In genomic region chr1:153544453-153545066, GRCh38 we compare ENCODE assay signal across 8 cellular contexts. TPM values are rescaled to one million over a fixed set of nuclear protein-coding genes. Genes with fewer than 3 reads are reported as not detected.
DNase-seq lines count a peak whose midpoint lies in the region; ATAC-seq, FAIRE-seq and TF ChIP-seq lines count a peak whose summit lies in the region.

No MANE protein-coding gene starts in this region.

- H3K27me3 ChIP-seq in CD4-positive, alpha-beta memory T cell (ENCODE audit: insufficient read depth, low read length), result no peaks in the 10 kb centered on the region
- H3K27me3 ChIP-seq in PC-3 (ENCODE audit: low read length) (no peaks in the 10 kb centered on the region), esophagus squamous epithelium (no peaks in the 10 kb centered on the region)

- intact Hi-C loops in CD4-positive, alpha-beta memory T cell (cut with micrococcal nuclease), result loop anchor here (1.0 to 2.0 kb wide), 3 partner anchors 8 to 90 kb away; partner anchors contain the start of gene CHTOP
- intact Hi-C loops in PC-3 (cut with micrococcal nuclease), result loop anchor here (1.0 to 5.0 kb wide), 3 partner anchors 11 to 32 kb away; no protein-coding TSS in a partner anchor
- intact Hi-C loops in esophagus squamous epithelium (cut with DNase I), result no loop called here

- FAIRE-seq in urothelium cell line (lab: Jason Lieb, UNC), result no peak

- no peaks in the 10 kb centered on the region for H4K20me1 ChIP-seq in PC-3 (ENCODE audit: low read length)

- no peak overlapping the region for H2AFZ ChIP-seq in PC-3 (ENCODE audit: low read length)

- H3K9me3 Mint-ChIP-seq in CD4-positive, alpha-beta memory T cell, result no peaks in the 10 kb centered on the region
- H3K9me3 Mint-ChIP-seq in progenitor cell of endocrine pancreas (ENCODE audit: low read depth), result no peaks in the 10 kb centered on the region

- ATAC-seq in PC-3 (no peak), HG02588 (IDR thresholded peaks at IDR 0.05; ENCODE audit: unreplicated experiment) (no peak)

- H3K36me3 ChIP-seq in CD4-positive, alpha-beta memory T cell (ENCODE audit: insufficient read depth, low read length), result peaks cover 20% of the 10 kb centered on the region
- no peaks in the 10 kb centered on the region for H3K36me3 ChIP-seq in PC-3 (ENCODE audit: low read depth, low read length)
- H3K36me3 ChIP-seq in esophagus squamous epithelium, result peaks cover 0 to 8% (median 0%) of the 10 kb centered on the region in 3 donors

- WGBS in esophagus squamous epithelium, 2 donors, result 21 to 38% methylated on average over 2 to 7 of the region's 10 CpGs

- no peaks in the 10 kb centered on the region for H3K27me3 Mint-ChIP-seq in CD4-positive, alpha-beta memory T cell
- peaks cover 3% of the 10 kb centered on the region for H3K27me3 Mint-ChIP-seq in progenitor cell of endocrine pancreas

- H3K4me3 ChIP-seq in CD4-positive, alpha-beta memory T cell (ENCODE audit: low read length in 2 of 2), result peak overlapping the region; percentile 71 to 79
- H3K4me3 ChIP-seq in PC-3 (ENCODE audit: low read length) (peak overlapping the region; percentile 8; the same call in 1 of the 2 replicates), esophagus squamous epithelium (peak overlapping the region; percentile 20 to 64 (median 48))

- peak overlapping the region; percentile 96 to 99 (median 98) for H3K4me3 Mint-ChIP-seq in CD4-positive, alpha-beta memory T cell
- H3K4me3 Mint-ChIP-seq in progenitor cell of endocrine pancreas (ENCODE audit: low read depth), result peak overlapping the region; percentile 65

- DNase-seq in CD4-positive, alpha-beta memory T cell, result no peak
- DNase-seq in PC-3 (no peak), esophagus squamous epithelium (lab: John Stamatoyannopoulos, UW) (no peak), progenitor cell of endocrine pancreas (ENCODE audit: low spot score, unreplicated experiment) (no peak), NCI-H1048 (lab: John Stamatoyannopoulos, UW) (no peak), NCI-H2227 (lab: John Stamatoyannopoulos, UW; ENCODE audit: unreplicated experiment) (no peak), urothelium cell line (ENCODE audit: low spot score) (no peak)

- H3F3A ChIP-seq in PC-3 (ENCODE audit: low read length, unreplicated experiment), result no peaks in the 10 kb centered on the region

- peaks cover 18% of the 10 kb centered on the region for H3K79me2 ChIP-seq in PC-3 (ENCODE audit: low read length)

- H3K4me1 ChIP-seq in CD4-positive, alpha-beta memory T cell (ENCODE audit: insufficient read depth, low read length), result peaks cover 78% of the 10 kb centered on the region
- H3K4me1 ChIP-seq in PC-3 (ENCODE audit: insufficient read depth, low read length) (peaks cover 71% of the 10 kb centered on the region), esophagus squamous epithelium (peaks cover 90 to 100% (median 96%) of the 10 kb centered on the region in 3 donors)

- TSS peak; percentile 65 for BruUV-seq in PC-3 (replicated peaks; lab: Mats Ljungman, UMichigan)

- TF ChIP-seq CTCF in PC-3 (conservative IDR thresholded peaks at IDR 0.05; ENCODE audit: low read depth, low read length), result no peak
- TF ChIP-seq CTCF in esophagus squamous epithelium (IDR thresholded peaks at IDR 0.05), result no peak
- no peak for TF ChIP-seq CTCF in progenitor cell of endocrine pancreas (IDR thresholded peaks at IDR 0.05; ENCODE audit: unreplicated experiment)

- H3K27ac Mint-ChIP-seq in CD4-positive, alpha-beta memory T cell, result peak overlapping the region; percentile 93 to 98 (median 97)
- peak overlapping the region; percentile 94 for H3K27ac Mint-ChIP-seq in progenitor cell of endocrine pancreas

- peaks cover 26 to 38% of the 10 kb centered on the region in 2 donors for H3K36me3 Mint-ChIP-seq in CD4-positive, alpha-beta memory T cell
- no peaks in the 10 kb centered on the region for H3K36me3 Mint-ChIP-seq in progenitor cell of endocrine pancreas (ENCODE audit: insufficient read depth)

- no peaks in the 10 kb centered on the region for H3K9me3 ChIP-seq in CD4-positive, alpha-beta memory T cell (ENCODE audit: control insufficient read depth in 1 of 2, low read length in 2 of 2)
- H3K9me3 ChIP-seq in PC-3 (ENCODE audit: low read length) (no peaks in the 10 kb centered on the region), esophagus squamous epithelium (no peaks in the 10 kb centered on the region)

- H3K9me2 ChIP-seq in PC-3 (replicated peaks; ENCODE audit: low read length), result no peaks in the 10 kb centered on the region

- H3K27ac ChIP-seq in CD4-positive, alpha-beta memory T cell (ENCODE audit: low read depth, low read length), result peak overlapping the region; percentile 74
- H3K27ac ChIP-seq in PC-3 (ENCODE audit: low read length) (peak overlapping the region; percentile 82), esophagus squamous epithelium (peak overlapping the region; percentile 88 to 94 (median 92))

- H3K4me1 Mint-ChIP-seq in CD4-positive, alpha-beta memory T cell, result peaks cover 57 to 87% (median 75%) of the 10 kb centered on the region in 4 donors
- peaks cover 24% of the 10 kb centered on the region for H3K4me1 Mint-ChIP-seq in progenitor cell of endocrine pancreas (ENCODE audit: low read depth)

- TF ChIP-seq POLR2A in esophagus squamous epithelium (IDR thresholded peaks at IDR 0.05), result no peak

- peak overlapping the region; percentile 73 for H3K4me2 ChIP-seq in PC-3 (ENCODE audit: low read length)

- POLR2A ChIA-PET in CD4-positive, alpha-beta memory T cell (lab: Charles Lee; ENCODE audit: partially characterized antibody), result interaction anchor here (0.7 to 9.7 kb wide), 16 partner anchors 10 to 401 kb away, joined by 3 to 631 read pairs (median 6); partner anchors contain the start of genes CHTOP, S100A14, S100A2 and S100A6
- POLR2A ChIA-PET in PC-3 (lab: Charles Lee; ENCODE audit: unreplicated experiment), result interaction anchor here (0.5 to 1.5 kb wide), 6 partner anchors 8 to 1810 kb away, joined by 3 to 8 read pairs (median 3); partner anchors contain the start of gene CHTOP

- H3K9ac ChIP-seq in PC-3 (ENCODE audit: low read length), result peak overlapping the region; percentile 72

- CTCF ChIA-PET in CD4-positive, alpha-beta memory T cell (lab: Charles Lee; ENCODE audit: partially characterized antibody), result interaction anchor here (0.8 to 9.6 kb wide), 10 partner anchors 8 to 90 kb away, joined by 3 to 213 read pairs (median 6); partner anchors contain the start of genes CHTOP, S100A2 and S100A6
- CTCF ChIA-PET in PC-3 (lab: Charles Lee), result interaction anchor here (0.6 to 1.3 kb wide), 5 partner anchors 9 to 27 kb away, joined by 3 to 9 read pairs (median 3); partner anchors contain the start of gene S100A6

RNA-seq across cellular contexts. Expression of gene S100A4, which starts 1.0 kb away (rescaled TPM):
- 100 to 1,000 TPM; 329 to 346 TPM for total RNA-seq in CD4-positive, alpha-beta memory T cell
- 1,000 to 10,000 TPM; 2,886 to 3,815 TPM for polyA plus RNA-seq in CD4-positive, alpha-beta memory T cell
- total RNA-seq in PC-3 (2014; rRNA removed) (32.2 and 55.8 TPM in 2 replicates), esophagus squamous epithelium (100 to 1,000 TPM in 2 of 4 donors, 10 to 100 TPM in 2; 58.6 to 205 (median 122) TPM), progenitor cell of endocrine pancreas (7.6 and 11.1 TPM in 2 replicates)

RNA-seq across cellular contexts. Expression of gene S100A5, which starts 3.8 kb away (rescaled TPM):
- 1 to 10 TPM in 1 of 2 experiments, under 1 TPM in 1; 0.93 to 1.8 TPM for total RNA-seq in CD4-positive, alpha-beta memory T cell
- polyA plus RNA-seq in CD4-positive, alpha-beta memory T cell, result 1 to 10 TPM in 1 of 2 donors, not detected in 1; 1.5 TPM
- 2.5 and 6.3 TPM in 2 replicates for total RNA-seq in PC-3 (2014; rRNA removed)
- total RNA-seq in esophagus squamous epithelium, result not detected
- total RNA-seq in progenitor cell of endocrine pancreas, result not detected in 2 replicates

RNA-seq across cellular contexts. Expression of gene S100A3, which starts 4.5 kb away (rescaled TPM):
- total RNA-seq in CD4-positive, alpha-beta memory T cell, result not detected
- not detected for polyA plus RNA-seq in CD4-positive, alpha-beta memory T cell
- total RNA-seq in PC-3 (2014; rRNA removed) (4.6 and 7.9 TPM in 2 replicates), esophagus squamous epithelium (10 to 100 TPM in 1 of 4 donors, 1 to 10 TPM in 3; 1.2 to 16.5 (median 9.2) TPM), progenitor cell of endocrine pancreas (0.46 and 1.5 TPM in 2 replicates)

RNA-seq across cellular contexts. Expression of gene S100A6, which starts 8.8 kb away (rescaled TPM):
- total RNA-seq in CD4-positive, alpha-beta memory T cell, result 100 to 1,000 TPM; 342 to 356 TPM
- polyA plus RNA-seq in CD4-positive, alpha-beta memory T cell, result 100 to 1,000 TPM; 848 to 918 TPM
- total RNA-seq in PC-3 (2014; rRNA removed) (1,818 and 2,572 TPM in 2 replicates), esophagus squamous epithelium (100 to 1,000 TPM; 270 to 943 (median 394) TPM), progenitor cell of endocrine pancreas (12.5 and 14.8 TPM in 2 replicates)

RNA-seq across cellular contexts. Expression of gene S100A2, which starts 21.1 kb away (rescaled TPM):
- total RNA-seq in CD4-positive, alpha-beta memory T cell, result under 1 TPM in 1 of 2 experiments, not detected in 1; 0.87 TPM
- 1 to 10 TPM; 1.0 to 1.7 TPM for polyA plus RNA-seq in CD4-positive, alpha-beta memory T cell
- 358 and 373 TPM in 2 replicates for total RNA-seq in PC-3 (2014; rRNA removed)
- 1,000 to 10,000 TPM in 3 of 4 donors, 100 to 1,000 TPM in 1; 949 to 3,544 (median 1,180) TPM for total RNA-seq in esophagus squamous epithelium
- 0.36 and 1.6 TPM in 2 replicates for total RNA-seq in progenitor cell of endocrine pancreas

Comparison
In these comparisons a context has a peak if more than half of its experiments do, and no peak if none do; other contexts are left out.
1. H3K4me3 ChIP-seq: peak in every context shown above with its lines; median percentile 75 in CD4-positive, alpha-beta memory T cell; 48 in esophagus squamous epithelium; 8 in PC-3.